Comparison of ENCODE assay signal across 21 cellular contexts in genomic region chr2:219204425-219205164, GRCh38. TPM values are rescaled to one million over a fixed set of nuclear protein-coding genes. Genes with fewer than 3 reads are reported as not detected.
DNase-seq lines count a peak whose midpoint lies in the region; ATAC-seq lines count a peak whose summit lies in the region.
"Had no signal": no experiment of that assay in that cellular context is flagged by ENCODE, and none has a peak within 500 bp of the region (broad histone marks: within the 10 kb centered on the region; RNA-seq: fewer than 3 reads in every experiment).

No MANE protein-coding gene starts in this region.

- POLR2A ChIA-PET in naive thymus-derived CD4-positive, alpha-beta T cell (lab: Charles Lee), result interaction anchor here (0.7 to 17.4 kb wide), 7 partner anchors 19 to 93 kb away, joined by 3 to 343 read pairs (median 5); partner anchors contain the start of genes CNPPD1, DNAJB2 and SLC23A3

- H3K27me3 ChIP-seq in naive thymus-derived CD4-positive, alpha-beta T cell (ENCODE audit: control insufficient read depth in 2 of 2, insufficient read depth in 2 of 2, low read length in 2 of 2), result no peaks in the 10 kb centered on the region
- H3K27me3 ChIP-seq: MG63, Peyer's patch had no signal

- H3K9me3 Mint-ChIP-seq in stimulated activated naive CD8-positive, alpha-beta T cell treated with anti-CD3 and anti-CD28 coated beads, Interleukin-15, Interleukin-2, amounts not matched to agents 100 ng/mL and 50 ng/mL, for 24 hours, result no peaks in the 10 kb centered on the region
- no peaks in the 10 kb centered on the region for H3K9me3 Mint-ChIP-seq in activated T-helper 17 cell treated with anti-CD3 and anti-CD28 coated beads, Interleukin-2, amount 50 U/mL, for 72 hours
- peaks cover 0 to 5% (median 0%) of the 10 kb centered on the region in 11 donors for H3K9me3 Mint-ChIP-seq in naive thymus-derived CD4-positive, alpha-beta T cell
- peaks cover 0 to 2% of the 10 kb centered on the region in 2 donors for H3K9me3 Mint-ChIP-seq in stimulated activated naive B cell treated with anti-CD40 and anti-IgM and Interleukin-4, amounts not matched to agents 10 μg/mL and 1 μg/mL and 100 μg/mL, for 72 hours
- H3K9me3 Mint-ChIP-seq in activated T-cell treated with anti-CD3 and anti-CD28 coated beads, Interleukin-2, amount 50 U/mL, for 72 hours, result peaks cover 0 to 3% of the 10 kb centered on the region in 2 donors

- H3K4me3 Mint-ChIP-seq in stimulated activated naive CD8-positive, alpha-beta T cell treated with anti-CD3 and anti-CD28 coated beads, Interleukin-15, Interleukin-2, amounts not matched to agents 100 ng/mL and 50 ng/mL, for 24 hours, result peak overlapping the region; percentile 41
- H3K4me3 Mint-ChIP-seq in activated T-helper 17 cell treated with anti-CD3 and anti-CD28 coated beads, Interleukin-2, amount 50 U/mL, for 72 hours, result peak overlapping the region; percentile 97
- peak overlapping the region in 2 of 10 donors; percentile 51 to 92 for H3K4me3 Mint-ChIP-seq in naive thymus-derived CD4-positive, alpha-beta T cell
- H3K4me3 Mint-ChIP-seq in stimulated activated naive B cell treated with anti-CD40 and anti-IgM and Interleukin-4, amounts not matched to agents 10 μg/mL and 1 μg/mL and 100 μg/mL, for 72 hours, result no peak overlapping the region
- no peak overlapping the region for H3K4me3 Mint-ChIP-seq in activated T-cell treated with anti-CD3 and anti-CD28 coated beads, Interleukin-2, amount 50 U/mL, for 72 hours

- DNase-seq in stimulated activated naive CD8-positive, alpha-beta T cell treated with anti-CD3 and anti-CD28 coated beads, Interleukin-15, Interleukin-2, amounts not matched to agents 100 U/mL and 50 U/mL, for 24 hours, result no peak
- DNase-seq in naive thymus-derived CD4-positive, alpha-beta T cell, result peak in 1 of 9 donors; percentile 16
- no peak for DNase-seq in stimulated activated naive B cell treated with anti-CD40 and anti-IgM and Interleukin-4, amounts not matched to agents 10 μg/mL and 1 μg/mL and 100 μg/mL, for 72 hours
- no peak for DNase-seq in NCI-H748 (lab: John Stamatoyannopoulos, UW; ENCODE audit: unreplicated experiment)
- DNase-seq in iPS-NIHi11 (ENCODE audit: low spot score), result no peak
- DNase-seq in activated T-cell treated with anti-CD3 and anti-CD28 coated beads, Interleukin-2, amount 50 U/mL, for 72 hours, result no peak
- DNase-seq: DMS79, H7, IMR-90, Kasumi-1, MG63, NCI-H1048, NCI-H1436, NCI-H2029, NCI-H2171, NCI-H526 had no signal

- intact Hi-C loops in naive thymus-derived CD4-positive, alpha-beta T cell (cut with micrococcal nuclease), result loop anchor here (5.0 kb wide), 3 partner anchors 293 to 393 kb away; partner anchors contain the start of genes CHPF (in 1 of the 2), GMPPA (in 1 of the 2), STK11IP (in 1 of the 2) and TMEM198 (in 1 of the 2)

- H3K9me3 ChIP-seq in naive thymus-derived CD4-positive, alpha-beta T cell (ENCODE audit: control insufficient read depth in 2 of 3, low read length in 3 of 3), result no peaks in the 10 kb centered on the region
- H3K9me3 ChIP-seq: MG63, Peyer's patch had no signal

- no peak overlapping the region for H3K27ac Mint-ChIP-seq in stimulated activated naive CD8-positive, alpha-beta T cell treated with anti-CD3 and anti-CD28 coated beads, Interleukin-15, Interleukin-2, amounts not matched to agents 100 ng/mL and 50 ng/mL, for 24 hours
- no peak overlapping the region for H3K27ac Mint-ChIP-seq in activated T-helper 17 cell treated with anti-CD3 and anti-CD28 coated beads, Interleukin-2, amount 50 U/mL, for 72 hours
- H3K27ac Mint-ChIP-seq in naive thymus-derived CD4-positive, alpha-beta T cell, result peak overlapping the region in 6 of 9 donors; percentile 26 to 96 (median 56)
- peak overlapping the region; percentile 65 for H3K27ac Mint-ChIP-seq in stimulated activated naive B cell treated with anti-CD40 and anti-IgM and Interleukin-4, amounts not matched to agents 10 μg/mL and 1 μg/mL and 100 μg/mL, for 72 hours
- H3K27ac Mint-ChIP-seq in activated T-cell treated with anti-CD3 and anti-CD28 coated beads, Interleukin-2, amount 50 U/mL, for 72 hours, result no peak overlapping the region

- no peak for ATAC-seq in stimulated activated naive CD8-positive, alpha-beta T cell treated with anti-CD3 and anti-CD28 coated beads, Interleukin-15, Interleukin-2, amounts not matched to agents 100 U/mL and 50 U/mL, for 24 hours
- ATAC-seq in activated T-helper 17 cell treated with anti-CD3 and anti-CD28 coated beads, Interleukin-2, amount 50 U/mL, for 72 hours (replicated peaks), result no peak
- ATAC-seq in naive thymus-derived CD4-positive, alpha-beta T cell, result no peak
- ATAC-seq in stimulated activated naive B cell treated with anti-CD40 and anti-IgM and Interleukin-4, amounts not matched to agents 10 μg/mL and 1 μg/mL and 100 μg/mL, for 72 hours (replicated peaks), result no peak
- no peak for ATAC-seq in activated T-cell treated with anti-CD3 and anti-CD28 coated beads, Interleukin-2, amount 50 U/mL, for 72 hours (replicated peaks in 1 of 2)
- ATAC-seq: A549 had no signal

- H3K36me3 Mint-ChIP-seq in stimulated activated naive CD8-positive, alpha-beta T cell treated with anti-CD3 and anti-CD28 coated beads, Interleukin-15, Interleukin-2, amounts not matched to agents 100 ng/mL and 50 ng/mL, for 24 hours (ENCODE audit: low read depth), result peaks cover 20% of the 10 kb centered on the region
- H3K36me3 Mint-ChIP-seq in activated T-helper 17 cell treated with anti-CD3 and anti-CD28 coated beads, Interleukin-2, amount 50 U/mL, for 72 hours (ENCODE audit: low read depth), result peaks cover 23% of the 10 kb centered on the region
- H3K36me3 Mint-ChIP-seq in naive thymus-derived CD4-positive, alpha-beta T cell, result peaks cover 0 to 16% (median 0%) of the 10 kb centered on the region in 5 donors
- H3K36me3 Mint-ChIP-seq in stimulated activated naive B cell treated with anti-CD40 and anti-IgM and Interleukin-4, amounts not matched to agents 10 μg/mL and 1 μg/mL and 100 μg/mL, for 72 hours, result peaks cover 9% of the 10 kb centered on the region in 2 donors
- H3K36me3 Mint-ChIP-seq in activated T-cell treated with anti-CD3 and anti-CD28 coated beads, Interleukin-2, amount 50 U/mL, for 72 hours (ENCODE audit: insufficient read depth in 2 of 2), result peaks cover 1 to 6% of the 10 kb centered on the region in 2 donors

- CTCF ChIA-PET in naive thymus-derived CD4-positive, alpha-beta T cell (lab: Charles Lee), result interaction anchor here (1.0 to 2.5 kb wide), 2 partner anchors 34 to 46 kb away, joined by 3 to 9 read pairs; no protein-coding TSS in a partner anchor

- H3K27ac ChIP-seq in naive thymus-derived CD4-positive, alpha-beta T cell (ENCODE audit: low read depth, low read length), result no peak overlapping the region
- H3K27ac ChIP-seq: A549, HL-60, Peyer's patch had no signal

- no peak overlapping the region for H3K4me3 ChIP-seq in naive thymus-derived CD4-positive, alpha-beta T cell (ENCODE audit: low read length)
- H3K4me3 ChIP-seq: A549, MG63, Peyer's patch had no signal

- H3K36me3 ChIP-seq in naive thymus-derived CD4-positive, alpha-beta T cell (ENCODE audit: control insufficient read depth in 2 of 3, insufficient read depth in 3 of 3, low read length in 3 of 3), result peaks cover 9 to 19% (median 11%) of the 10 kb centered on the region in 3 experiments

- peaks cover 17 to 19% of the 10 kb centered on the region in 2 donors for H3K4me1 ChIP-seq in naive thymus-derived CD4-positive, alpha-beta T cell (ENCODE audit: control insufficient read depth in 2 of 2, insufficient read depth in 2 of 2, low read length in 2 of 2)

- peaks cover 40% of the 10 kb centered on the region for H3K4me1 Mint-ChIP-seq in stimulated activated naive CD8-positive, alpha-beta T cell treated with anti-CD3 and anti-CD28 coated beads, Interleukin-15, Interleukin-2, amounts not matched to agents 100 ng/mL and 50 ng/mL, for 24 hours (ENCODE audit: low read depth)
- peaks cover 8% of the 10 kb centered on the region for H3K4me1 Mint-ChIP-seq in activated T-helper 17 cell treated with anti-CD3 and anti-CD28 coated beads, Interleukin-2, amount 50 U/mL, for 72 hours
- H3K4me1 Mint-ChIP-seq in naive thymus-derived CD4-positive, alpha-beta T cell, result peaks cover 10 to 40% (median 36%) of the 10 kb centered on the region in 7 donors
- peaks cover 21 to 24% of the 10 kb centered on the region in 2 donors for H3K4me1 Mint-ChIP-seq in stimulated activated naive B cell treated with anti-CD40 and anti-IgM and Interleukin-4, amounts not matched to agents 10 μg/mL and 1 μg/mL and 100 μg/mL, for 72 hours
- peaks cover 32% of the 10 kb centered on the region for H3K4me1 Mint-ChIP-seq in activated T-cell treated with anti-CD3 and anti-CD28 coated beads, Interleukin-2, amount 50 U/mL, for 72 hours (ENCODE audit: low read depth)

- H3K27me3 Mint-ChIP-seq in stimulated activated naive CD8-positive, alpha-beta T cell treated with anti-CD3 and anti-CD28 coated beads, Interleukin-15, Interleukin-2, amounts not matched to agents 100 ng/mL and 50 ng/mL, for 24 hours, result no peaks in the 10 kb centered on the region
- H3K27me3 Mint-ChIP-seq in activated T-helper 17 cell treated with anti-CD3 and anti-CD28 coated beads, Interleukin-2, amount 50 U/mL, for 72 hours, result peaks cover under 1% of the 10 kb centered on the region
- H3K27me3 Mint-ChIP-seq in naive thymus-derived CD4-positive, alpha-beta T cell, result peaks cover 0 to 2% (median under 1%) of the 10 kb centered on the region in 5 donors
- peaks cover under 1 to 2% of the 10 kb centered on the region in 2 donors for H3K27me3 Mint-ChIP-seq in stimulated activated naive B cell treated with anti-CD40 and anti-IgM and Interleukin-4, amounts not matched to agents 10 μg/mL and 1 μg/mL and 100 μg/mL, for 72 hours
- H3K27me3 Mint-ChIP-seq in activated T-cell treated with anti-CD3 and anti-CD28 coated beads, Interleukin-2, amount 50 U/mL, for 72 hours (ENCODE audit: low read depth), result no peaks in the 10 kb centered on the region

RNA-seq across cellular contexts. Expression of gene ZFAND2B, which starts 2.0 kb away (rescaled TPM):
- 10 to 100 TPM; 27.9 to 29.8 TPM for total RNA-seq in activated T-helper 17 cell treated with anti-CD3 and anti-CD28 coated beads, Interleukin-2, amount 50 U/mL, for 72 hours
- 10 to 100 TPM; 50.1 to 79.5 (median 71.3) TPM for total RNA-seq in naive thymus-derived CD4-positive, alpha-beta T cell
- polyA plus RNA-seq in naive thymus-derived CD4-positive, alpha-beta T cell, result 10 to 100 TPM; 72.4 to 90.7 TPM
- 10 to 100 TPM; 45.5 to 47.7 TPM for total RNA-seq in activated T-cell treated with anti-CD3 and anti-CD28 coated beads, Interleukin-2, amount 50 U/mL, for 72 hours

RNA-seq across cellular contexts. Expression of gene ABCB6, which starts 14.2 kb away (rescaled TPM):
- total RNA-seq in activated T-helper 17 cell treated with anti-CD3 and anti-CD28 coated beads, Interleukin-2, amount 50 U/mL, for 72 hours, result 10 to 100 TPM; 29.7 to 94.1 TPM
- 10 to 100 TPM in 2 of 5 experiments, 1 to 10 TPM in 3; 4.1 to 30.2 (median 8.3) TPM for total RNA-seq in naive thymus-derived CD4-positive, alpha-beta T cell
- polyA plus RNA-seq in naive thymus-derived CD4-positive, alpha-beta T cell, result 1 to 10 TPM in 1 of 2 donors, under 1 TPM in 1; 0.66 to 3.2 TPM
- 1 to 10 TPM; 8.5 to 8.8 TPM for total RNA-seq in activated T-cell treated with anti-CD3 and anti-CD28 coated beads, Interleukin-2, amount 50 U/mL, for 72 hours

RNA-seq across cellular contexts. Expression of gene ATG9A, which starts 24.8 kb away (rescaled TPM):
- total RNA-seq in activated T-helper 17 cell treated with anti-CD3 and anti-CD28 coated beads, Interleukin-2, amount 50 U/mL, for 72 hours, result 10 to 100 TPM; 46.6 to 81.3 TPM
- total RNA-seq in naive thymus-derived CD4-positive, alpha-beta T cell, result 10 to 100 TPM; 52.6 to 66.0 (median 60.9) TPM
- 10 to 100 TPM; 14.0 to 40.0 TPM for polyA plus RNA-seq in naive thymus-derived CD4-positive, alpha-beta T cell
- total RNA-seq in activated T-cell treated with anti-CD3 and anti-CD28 coated beads, Interleukin-2, amount 50 U/mL, for 72 hours, result 10 to 100 TPM; 48.5 to 51.4 TPM

RNA-seq across cellular contexts. Expression of gene ANKZF1, which starts 25.0 kb away (rescaled TPM):
- total RNA-seq in activated T-helper 17 cell treated with anti-CD3 and anti-CD28 coated beads, Interleukin-2, amount 50 U/mL, for 72 hours, result 100 to 1,000 TPM; 109 to 367 TPM
- 100 to 1,000 TPM; 117 to 287 (median 169) TPM for total RNA-seq in naive thymus-derived CD4-positive, alpha-beta T cell
- polyA plus RNA-seq in naive thymus-derived CD4-positive, alpha-beta T cell, result 10 to 100 TPM; 29.7 to 61.4 TPM
- 100 to 1,000 TPM; 101 to 117 TPM for total RNA-seq in activated T-cell treated with anti-CD3 and anti-CD28 coated beads, Interleukin-2, amount 50 U/mL, for 72 hours

RNA-seq across cellular contexts. Expression of gene RETREG2, which starts 26.5 kb away (rescaled TPM):
- 100 to 1,000 TPM; 104 to 148 TPM for total RNA-seq in activated T-helper 17 cell treated with anti-CD3 and anti-CD28 coated beads, Interleukin-2, amount 50 U/mL, for 72 hours
- total RNA-seq in naive thymus-derived CD4-positive, alpha-beta T cell, result 100 to 1,000 TPM in 2 of 5 experiments, 10 to 100 TPM in 3; 70.2 to 124 (median 90.9) TPM
- polyA plus RNA-seq in naive thymus-derived CD4-positive, alpha-beta T cell, result 10 to 100 TPM; 58.5 to 62.4 TPM
- 10 to 100 TPM; 53.7 to 66.8 TPM for total RNA-seq in activated T-cell treated with anti-CD3 and anti-CD28 coated beads, Interleukin-2, amount 50 U/mL, for 72 hours

Comparison
In these comparisons a context has a peak if more than half of its experiments do, and no peak if none do; other contexts are left out.
1. H3K27ac Mint-ChIP-seq: peak in naive thymus-derived CD4-positive, alpha-beta T cell (6 of 9) and stimulated activated naive B cell treated with anti-CD40 and anti-IgM and Interleukin-4, amounts not matched to agents 10 μg/mL and 1 μg/mL and 100 μg/mL, for 72 hours (single experiment); none in stimulated activated naive CD8-positive, alpha-beta T cell treated with anti-CD3 and anti-CD28 coated beads, Interleukin-15, Interleukin-2, amounts not matched to agents 100 ng/mL and 50 ng/mL, for 24 hours (single experiment), activated T-helper 17 cell treated with anti-CD3 and anti-CD28 coated beads, Interleukin-2, amount 50 U/mL, for 72 hours (single experiment) and activated T-cell treated with anti-CD3 and anti-CD28 coated beads, Interleukin-2, amount 50 U/mL, for 72 hours (single experiment).
2. H3K4me3 Mint-ChIP-seq: peak in stimulated activated naive CD8-positive, alpha-beta T cell treated with anti-CD3 and anti-CD28 coated beads, Interleukin-15, Interleukin-2, amounts not matched to agents 100 ng/mL and 50 ng/mL, for 24 hours (single experiment) and activated T-helper 17 cell treated with anti-CD3 and anti-CD28 coated beads, Interleukin-2, amount 50 U/mL, for 72 hours (single experiment); none in stimulated activated naive B cell treated with anti-CD40 and anti-IgM and Interleukin-4, amounts not matched to agents 10 μg/mL and 1 μg/mL and 100 μg/mL, for 72 hours (0 of 2) and activated T-cell treated with anti-CD3 and anti-CD28 coated beads, Interleukin-2, amount 50 U/mL, for 72 hours (0 of 2).